9 cellular contexts compared by ENCODE assay signal in the genomic region with DNA sequence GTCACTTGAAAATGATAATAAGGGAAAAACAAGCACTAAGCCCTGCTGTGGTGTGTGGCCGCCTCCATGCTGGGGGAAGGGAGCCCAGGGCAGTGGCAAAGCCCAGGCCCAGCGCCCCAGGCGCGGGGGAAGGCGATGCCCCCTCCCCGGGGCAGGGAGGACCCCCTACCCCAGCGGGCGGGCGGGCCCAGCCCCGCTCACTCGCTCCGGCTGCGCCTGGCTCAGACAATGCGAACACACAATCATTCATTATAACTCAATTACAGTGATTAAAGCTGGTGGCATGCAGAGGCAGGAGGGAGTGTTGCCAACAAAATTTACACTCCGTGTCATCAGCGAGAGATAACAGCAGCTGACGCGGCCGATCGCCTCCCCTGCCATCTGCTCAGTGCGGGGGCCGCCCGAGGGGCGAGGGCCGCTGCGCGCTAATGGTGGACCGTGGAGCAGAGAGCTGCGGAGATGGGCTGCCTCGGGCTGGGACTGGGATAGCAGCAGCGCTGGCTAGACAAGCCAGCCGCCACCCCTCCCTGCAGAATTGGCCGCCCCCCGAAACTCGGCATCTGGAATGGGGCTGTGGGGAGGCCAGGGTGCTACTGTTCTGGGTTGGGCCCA.
DNase-seq lines count a peak whose midpoint lies in the region; ATAC-seq and TF ChIP-seq lines count a peak whose summit lies in the region.
"Had no signal": no experiment of that assay in that cellular context is flagged by ENCODE, and none has a peak within 500 bp of the region (broad histone marks: within the 10 kb centered on the region; RNA-seq: fewer than 3 reads in every experiment).

No MANE protein-coding gene starts in this region.

- no peaks in the 10 kb centered on the region for H3K79me1 ChIP-seq in neuronal stem cell (ENCODE audit: low read depth, low read length)

- H2BK12ac ChIP-seq in neuronal stem cell (ENCODE audit: low read length): no peak overlapping the region

- H4K8ac ChIP-seq in neuronal stem cell (ENCODE audit: low read depth, low read length): no peak overlapping the region

- no peak overlapping the region for H2BK5ac ChIP-seq in neuronal stem cell (ENCODE audit: low read length)

- in situ Hi-C loops in brain microvascular endothelial cell (cut with HindIII; ENCODE audit: low pct_ligation_motif_present, low sequenced_read_pairs): no loop called here
- in situ Hi-C loops in G401 (cut with HindIII; ENCODE audit: low sequenced_read_pairs): no loop called here

- no peak overlapping the region for H4K91ac ChIP-seq in neuronal stem cell (ENCODE audit: low read depth, low read length, poor library complexity)

- H3K36me3 ChIP-seq in brain microvascular endothelial cell (replicated peaks) (no peaks in the 10 kb centered on the region), neuronal stem cell (replicated peaks in 1 of 2; ENCODE audit: control insufficient read depth in 2 of 2, insufficient read depth in 2 of 2, low read length in 2 of 2) (no peaks in the 10 kb centered on the region), body of pancreas (replicated peaks in 1 of 2; ENCODE audit: insufficient read depth in 1 of 2, low read depth in 2 of 2) (no peaks in the 10 kb centered on the region)

- H3K14ac ChIP-seq in neuronal stem cell (ENCODE audit: low read length): no peak overlapping the region

- peaks cover 0 to 15% of the 10 kb centered on the region in 2 donors for H3K4me1 ChIP-seq in neuronal stem cell (ENCODE audit: control insufficient read depth in 2 of 2, insufficient read depth in 1 of 2, low read depth in 1 of 2, low read length in 2 of 2)
- H3K4me1 ChIP-seq in body of pancreas: no peaks in the 10 kb centered on the region

- H3K23ac ChIP-seq in neuronal stem cell (ENCODE audit: low read depth, low read length, poor library complexity): no peak overlapping the region

- ATAC-seq in body of pancreas: no peak
- no peak for ATAC-seq in activated naive CD4-positive, alpha-beta T cell treated with anti-CD3 and anti-CD28 coated beads, Interleukin-2, amount 50 U/mL, for 72 hours

- H3K4ac ChIP-seq in neuronal stem cell (ENCODE audit: low read length): no peak overlapping the region

- no peak overlapping the region for H2BK15ac ChIP-seq in neuronal stem cell (ENCODE audit: low read length)

- TF ChIP-seq CTCF in brain microvascular endothelial cell (IDR thresholded peaks at IDR 0.05; ENCODE audit: low read depth, low read length, missing control alignments) (no peak), body of pancreas (IDR thresholded peaks at IDR 0.05) (no peak)

- peak overlapping the region; percentile 11 for H2AK5ac ChIP-seq in neuronal stem cell (ENCODE audit: low read depth, low read length)

- intact Hi-C loops in body of pancreas (cut with DNase I): no loop called here

- H3K4me2 ChIP-seq in neuronal stem cell (ENCODE audit: insufficient read depth, low read length, poor library complexity, severe bottlenecking): no peak overlapping the region

- no CpG with 5 or more reads among the region's 35 CpGs for WGBS in neuronal stem cell (ENCODE audit: extremely low coverage in 2 of 2, insufficient read length in 2 of 2, insufficient replicate concordance in 1 of 2), 2 donors
- 56 to 67% methylated on average over 1 to 35 of the region's 35 CpGs for WGBS in body of pancreas, 2 donors

- H3K9ac ChIP-seq in neuronal stem cell (ENCODE audit: low read depth, low read length, poor library complexity): no peak overlapping the region

- H3K4me3 ChIP-seq in brain microvascular endothelial cell (ENCODE audit: low read depth, low read length): no peak overlapping the region
- H3K4me3 ChIP-seq in neuronal stem cell (ENCODE audit: low read length in 2 of 2): no peak overlapping the region
- H3K4me3 ChIP-seq in body of pancreas: no peak overlapping the region

- no peak overlapping the region for H3K27ac ChIP-seq in brain microvascular endothelial cell
- H3K27ac ChIP-seq in neuronal stem cell (replicated peaks; ENCODE audit: low read length): no peak overlapping the region
- no peak overlapping the region for H3K27ac ChIP-seq in body of pancreas

- TF ChIP-seq POLR2A in body of pancreas (IDR thresholded peaks at IDR 0.05): no peak

- H2BK120ac ChIP-seq in neuronal stem cell (ENCODE audit: low read depth, low read length): no peak overlapping the region

- H3K27ac Mint-ChIP-seq in activated naive CD4-positive, alpha-beta T cell treated with anti-CD3 and anti-CD28 coated beads, Interleukin-2, amount 50 U/mL, for 72 hours: no peak overlapping the region

- DNase-seq in D341Med (ENCODE audit: low spot score) (peak; percentile 91), NCI-H1694 treated with DMSO at 0.1 percent for 48 hours (lab: John Stamatoyannopoulos, UW) (peak; percentile 40), brain microvascular endothelial cell (peak; percentile 35), neuronal stem cell (ENCODE audit: low spot score) (no peak), body of pancreas (no peak), middle frontal gyrus (ENCODE audit: extremely low spot score, low spot score) (no peak), G401 (ENCODE audit: low spot score) (no peak)
- no peak for DNase-seq in activated naive CD4-positive, alpha-beta T cell treated with anti-CD3 and anti-CD28 coated beads, Interleukin-2, amount 50 U/mL, for 72 hours (ENCODE audit: low spot score in 2 of 2)
- DNase-seq: naive B cell had no signal

- H2AFZ ChIP-seq in neuronal stem cell (ENCODE audit: low read length): no peak overlapping the region

- H3K36me3 Mint-ChIP-seq in activated naive CD4-positive, alpha-beta T cell treated with anti-CD3 and anti-CD28 coated beads, Interleukin-2, amount 50 U/mL, for 72 hours: no peaks in the 10 kb centered on the region
- H3K36me3 Mint-ChIP-seq: naive B cell had no signal

- no peaks in the 10 kb centered on the region for H3K9me3 Mint-ChIP-seq in activated naive CD4-positive, alpha-beta T cell treated with anti-CD3 and anti-CD28 coated beads, Interleukin-2, amount 50 U/mL, for 72 hours
- H3K9me3 Mint-ChIP-seq: naive B cell had no signal

- H3K9me3 ChIP-seq in neuronal stem cell (replicated peaks in 1 of 2; ENCODE audit: control insufficient read depth in 2 of 2, insufficient read depth in 1 of 2, low read depth in 1 of 2, low read length in 2 of 2): no peaks in the 10 kb centered on the region
- H3K9me3 ChIP-seq in body of pancreas: no peaks in the 10 kb centered on the region

- H3K18ac ChIP-seq in neuronal stem cell (ENCODE audit: low read length): peak overlapping the region; percentile 20

- H3K27me3 ChIP-seq in brain microvascular endothelial cell (replicated peaks) (peaks cover 30% of the 10 kb centered on the region), neuronal stem cell (ENCODE audit: control insufficient read depth in 3 of 3, insufficient read depth in 3 of 3, low read depth in 1 of 3, low read length in 3 of 3) (peaks cover 0 to 54% (median 0%) of the 10 kb centered on the region in 3 experiments), body of pancreas (peaks cover 0 to 14% of the 10 kb centered on the region in 2 donors)

Comparison
In these comparisons a context has a peak if more than half of its experiments do, and no peak if none do; other contexts are left out.
1. DNase-seq: peak in D341Med (single experiment), NCI-H1694 treated with DMSO at 0.1 percent for 48 hours (single experiment) and brain microvascular endothelial cell (single experiment); none in neuronal stem cell (single experiment), body of pancreas (0 of 4), middle frontal gyrus (single experiment), activated naive CD4-positive, alpha-beta T cell treated with anti-CD3 and anti-CD28 coated beads, Interleukin-2, amount 50 U/mL, for 72 hours (0 of 2) and G401 (single experiment).